In the genomic region with DNA sequence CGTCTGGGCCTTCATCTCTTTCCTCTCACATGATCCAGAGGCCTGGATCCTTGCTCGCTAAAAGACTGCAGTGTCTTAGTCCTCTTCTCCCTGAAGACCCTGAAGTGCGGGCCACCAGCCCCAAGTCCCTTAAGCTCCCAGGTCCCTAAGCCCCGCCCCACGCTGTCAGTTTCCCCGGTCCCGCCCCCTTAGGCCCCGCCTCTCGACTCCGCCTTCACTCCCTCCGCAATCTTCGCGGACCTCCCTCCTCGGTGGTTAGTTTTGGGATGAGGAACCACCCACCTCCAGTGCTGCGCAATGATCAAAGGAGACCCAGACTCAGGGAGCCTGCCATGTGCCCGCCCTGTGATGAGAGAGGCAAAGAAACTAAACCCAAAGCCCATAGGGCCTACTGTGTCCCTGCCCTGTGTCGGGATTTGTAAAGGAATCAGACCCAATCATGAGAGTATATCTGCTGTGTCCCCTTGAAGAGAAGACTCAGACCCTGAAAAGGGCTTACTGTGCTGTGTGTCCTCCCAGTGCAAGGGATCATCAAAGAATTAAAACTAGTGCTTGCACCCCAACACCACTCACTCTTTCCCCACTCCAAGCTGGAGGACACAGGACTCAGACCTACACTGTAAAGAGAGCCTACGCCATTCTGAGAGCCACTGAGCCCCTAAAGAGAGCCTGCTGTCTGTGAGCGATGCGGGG, we compare ENCODE assay signal across 7 cellular contexts. TPM values are rescaled to one million over a fixed set of nuclear protein-coding genes. Genes with fewer than 3 reads are reported as not detected.
DNase-seq lines count a peak whose midpoint lies in the region; ATAC-seq and TF ChIP-seq lines count a peak whose summit lies in the region.

No MANE protein-coding gene starts in this region.

- H3K27me3 ChIP-seq in GM23338 (ENCODE audit: insufficient read depth), result peaks cover 27% of the 10 kb centered on the region; the same call in 1 of the 2 replicates

- H3K36me3 Mint-ChIP-seq in GM23338 (ENCODE audit: low read depth), result no peaks in the 10 kb centered on the region; the same call in 2 of the 3 replicates
- H3K36me3 Mint-ChIP-seq in activated CD4-positive, alpha-beta memory T cell treated with anti-CD3 and anti-CD28 coated beads for 36 hours, result peaks cover 4% of the 10 kb centered on the region

- H3K27ac Mint-ChIP-seq in GM23338, result peak overlapping the region; percentile 61; the same call in 1 of the 2 replicates
- peak overlapping the region; percentile 63 for H3K27ac Mint-ChIP-seq in activated CD4-positive, alpha-beta memory T cell treated with anti-CD3 and anti-CD28 coated beads for 36 hours

- H3K9me2 ChIP-seq in GM23338 (ENCODE audit: insufficient read depth), result no peaks in the 10 kb centered on the region

- H3K4me1 Mint-ChIP-seq in GM23338, result peaks cover 29% of the 10 kb centered on the region
- peaks cover 39% of the 10 kb centered on the region for H3K4me1 Mint-ChIP-seq in activated CD4-positive, alpha-beta memory T cell treated with anti-CD3 and anti-CD28 coated beads for 36 hours (ENCODE audit: low read depth)

- peaks cover 26% of the 10 kb centered on the region for H3K4me1 ChIP-seq in GM23338 (ENCODE audit: insufficient read depth)
- H3K4me1 ChIP-seq in mesodermal cell (ENCODE audit: control insufficient read depth, insufficient read depth, low read length, poor library complexity, severe bottlenecking), result peaks cover 14% of the 10 kb centered on the region

- H3K36me3 ChIP-seq in GM23338 (ENCODE audit: insufficient read depth) (no peaks in the 10 kb centered on the region), mesodermal cell (ENCODE audit: control insufficient read depth, insufficient read depth, low read length) (peaks cover 3% of the 10 kb centered on the region)

- H3K27ac ChIP-seq in GM23338 (ENCODE audit: low read depth) (no peak overlapping the region), mesodermal cell (ENCODE audit: low read depth, low read length, severe bottlenecking) (peak overlapping the region; percentile 88)

- no peaks in the 10 kb centered on the region for H3K9me3 Mint-ChIP-seq in GM23338
- H3K9me3 Mint-ChIP-seq in activated CD4-positive, alpha-beta memory T cell treated with anti-CD3 and anti-CD28 coated beads for 36 hours, result no peaks in the 10 kb centered on the region

- H2AFZ ChIP-seq in GM23338, result peak overlapping the region; percentile 93

- H3K4me2 ChIP-seq in GM23338, result peak overlapping the region; percentile 95

- H4K20me1 ChIP-seq in GM23338 (replicated peaks; ENCODE audit: insufficient read depth), result no peaks in the 10 kb centered on the region

- H3K79me2 ChIP-seq in GM23338 (replicated peaks; ENCODE audit: insufficient read depth), result peaks cover 18% of the 10 kb centered on the region

- no peak for TF ChIP-seq CTCF in GM23338 (conservative IDR thresholded peaks at IDR 0.05; ENCODE audit: low read depth in 2 of 2)

- peak overlapping the region; percentile 83 for H3K4me3 Mint-ChIP-seq in GM23338
- H3K4me3 Mint-ChIP-seq in activated CD4-positive, alpha-beta memory T cell treated with anti-CD3 and anti-CD28 coated beads for 36 hours, result peak overlapping the region; percentile 80

- H3K27me3 Mint-ChIP-seq in GM23338 (ENCODE audit: insufficient read depth, low read depth, poor library complexity), result peaks cover 28% of the 10 kb centered on the region
- no peaks in the 10 kb centered on the region for H3K27me3 Mint-ChIP-seq in activated CD4-positive, alpha-beta memory T cell treated with anti-CD3 and anti-CD28 coated beads for 36 hours

- 17 to 49% methylated on average over 6 to 16 of the region's 20 CpGs for WGBS in mesodermal cell (ENCODE audit: insufficient coverage in 2 of 2), 2 experiments

- DNase-seq in GM23338 (ENCODE audit: low spot score), result peak; percentile 97
- peak; percentile 64 for DNase-seq in NCI-H526 treated with DMSO at 0.1 percent for 48 hours (lab: John Stamatoyannopoulos, UW)
- peak; percentile 91 for DNase-seq in activated CD4-positive, alpha-beta memory T cell treated with anti-CD3 and anti-CD28 coated beads for 36 hours
- peak; percentile 65 for DNase-seq in effector CD8-positive, alpha-beta T cell (lab: John Stamatoyannopoulos, UW)
- DNase-seq in stimulated activated CD8-positive, alpha-beta memory T cell treated with anti-CD3 and anti-CD28 coated beads, Interleukin-15, amount 100 ng/mL, for 4 hours (ENCODE audit: low read depth in 2 of 2), result peak; percentile 29 to 59
- no peak for DNase-seq in NCI-H446 treated with DMSO at 0.1 percent for 48 hours (lab: John Stamatoyannopoulos, UW)

- peak; percentile 19 for ATAC-seq in GM23338

- intact Hi-C loops in activated CD4-positive, alpha-beta memory T cell treated with anti-CD3 and anti-CD28 coated beads for 36 hours (cut with micrococcal nuclease), result loop anchor here (1.0 to 10.0 kb wide), 6 partner anchors 17 to 490 kb away; a partner anchor contains a TSS

- CTCF ChIA-PET in activated CD4-positive, alpha-beta memory T cell treated with anti-CD3 and anti-CD28 coated beads for 36 hours (lab: Charles Lee), result no interaction called here

- 0 out of 2 replicates have a peak, but pooled peaks cover 8% of the 10 kb centered on the region for H3F3A ChIP-seq in GM23338 (replicated peaks; ENCODE audit: low read depth)

- POLR2A ChIA-PET in activated CD4-positive, alpha-beta memory T cell treated with anti-CD3 and anti-CD28 coated beads for 36 hours (lab: Charles Lee), result interaction anchor here (0.5 to 2.5 kb wide), 2 partner anchors 32 to 57 kb away, joined by 3 to 14 read pairs; a partner anchor contains a TSS

- no peaks in the 10 kb centered on the region for H3K9me3 ChIP-seq in mesodermal cell (ENCODE audit: control insufficient read depth, low read length)

- H3K4me3 ChIP-seq in GM23338 (peak overlapping the region; percentile 78), mesodermal cell (ENCODE audit: extremely low read depth, insufficient read depth, low read length, poor library complexity, severe bottlenecking) (peak overlapping the region; percentile 48)

TF ChIP-seq in GM23338, 12 proteins besides CTCF, POLR2A, EP300 and RAD21:
- TF ChIP-seq ZNF114 (CRISPR knock-in tag; IDR thresholded peaks at IDR 0.05) (no peak), POLR2AphosphoS5 (IDR thresholded peaks at IDR 0.05; ENCODE audit: low read depth) (peak; percentile 69)

RNA-seq across cellular contexts. Expression of a gene that starts 3.0 kb away (rescaled TPM):
- total RNA-seq in GM23338 (2014; rRNA removed; shearing (Covaris generic)), result 564 and 722 TPM in 2 replicates
- 1,532 and 1,702 TPM in 2 replicates for polyA plus RNA-seq in GM23338 (2016; fragmentation: Nextera tagmentation; extraction: Ambion mirVana)
- 100 to 1,000 TPM; 444 to 453 TPM for total RNA-seq in activated CD4-positive, alpha-beta memory T cell treated with anti-CD3 and anti-CD28 coated beads for 36 hours
- polyA plus RNA-seq in mesodermal cell (2013, experiment 1 of 2), result 589 TPM
- polyA plus RNA-seq in mesodermal cell (2013, experiment 2 of 2), result 508 TPM

RNA-seq across cellular contexts. Expression of a gene that starts 3.6 kb away (rescaled TPM):
- total RNA-seq in GM23338 (2014; rRNA removed; shearing (Covaris generic)), result 0.87 TPM in 1 of 2 replicates, not detected in the other
- 1.5 and 1.7 TPM in 2 replicates for polyA plus RNA-seq in GM23338 (2016; fragmentation: Nextera tagmentation; extraction: Ambion mirVana)
- under 1 TPM; 0.70 to 0.83 TPM for total RNA-seq in activated CD4-positive, alpha-beta memory T cell treated with anti-CD3 and anti-CD28 coated beads for 36 hours
- polyA plus RNA-seq in mesodermal cell (2013, experiment 1 of 2), result 6.1 TPM
- polyA plus RNA-seq in mesodermal cell (2013, experiment 2 of 2), result 4.3 TPM

RNA-seq across cellular contexts. Expression of a gene that starts 16.3 kb away (rescaled TPM):
- 58.3 and 74.7 TPM in 2 replicates for total RNA-seq in GM23338 (2014; rRNA removed; shearing (Covaris generic))
- 78.2 and 82.9 TPM in 2 replicates for polyA plus RNA-seq in GM23338 (2016; fragmentation: Nextera tagmentation; extraction: Ambion mirVana)
- total RNA-seq in activated CD4-positive, alpha-beta memory T cell treated with anti-CD3 and anti-CD28 coated beads for 36 hours, result 10 to 100 TPM; 86.4 to 88.0 TPM
- polyA plus RNA-seq in mesodermal cell (2013, experiment 1 of 2), result 93.4 TPM
- 76.0 TPM for polyA plus RNA-seq in mesodermal cell (2013, experiment 2 of 2)

RNA-seq across cellular contexts. Expression of a gene that starts 21.2 kb away (rescaled TPM):
- total RNA-seq in GM23338 (2014; rRNA removed; shearing (Covaris generic)), result 0.42 TPM in 1 of 2 replicates, not detected in the other
- 1.0 and 1.5 TPM in 2 replicates for polyA plus RNA-seq in GM23338 (2016; fragmentation: Nextera tagmentation; extraction: Ambion mirVana)
- 1 to 10 TPM in 1 of 2 experiments, under 1 TPM in 1; 0.90 to 1.0 TPM for total RNA-seq in activated CD4-positive, alpha-beta memory T cell treated with anti-CD3 and anti-CD28 coated beads for 36 hours
- polyA plus RNA-seq in mesodermal cell (2013, experiment 1 of 2), result 0.22 TPM
- not detected for polyA plus RNA-seq in mesodermal cell (2013, experiment 2 of 2)

RNA-seq across cellular contexts. Expression of a gene that starts 32.6 kb away (rescaled TPM):
- total RNA-seq in GM23338 (2014; rRNA removed; shearing (Covaris generic)), result 17.9 and 21.9 TPM in 2 replicates
- polyA plus RNA-seq in GM23338 (2016; fragmentation: Nextera tagmentation; extraction: Ambion mirVana), result 22.3 and 23.2 TPM in 2 replicates
- 10 to 100 TPM; 36.6 to 43.1 TPM for total RNA-seq in activated CD4-positive, alpha-beta memory T cell treated with anti-CD3 and anti-CD28 coated beads for 36 hours
- 16.1 TPM for polyA plus RNA-seq in mesodermal cell (2013, experiment 1 of 2)
- 14.8 TPM for polyA plus RNA-seq in mesodermal cell (2013, experiment 2 of 2)
